ENCODE assay signal across 8 cellular contexts in the genomic region with DNA sequence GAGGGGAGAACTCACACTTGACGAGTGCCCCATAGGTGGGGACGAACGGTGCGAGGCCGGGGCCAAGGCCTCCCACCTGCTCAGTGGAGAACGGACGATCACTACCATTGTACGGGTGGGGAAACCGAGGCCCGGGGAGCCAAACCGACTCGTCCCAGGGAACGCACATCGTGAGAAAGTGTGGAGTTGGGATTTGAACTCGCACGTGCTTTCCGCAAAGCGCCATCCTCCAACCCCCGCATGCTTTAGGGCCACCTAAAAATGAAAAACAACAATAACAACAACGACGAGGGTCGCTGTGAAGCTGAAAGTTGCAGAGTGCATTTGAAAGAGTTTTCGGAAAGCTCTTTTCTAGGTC. TPM values are rescaled to one million over a fixed set of nuclear protein-coding genes. Genes with fewer than 3 reads are reported as not detected.
DNase-seq lines count a peak whose midpoint lies in the region; ATAC-seq, FAIRE-seq and TF ChIP-seq lines count a peak whose summit lies in the region.

No MANE protein-coding gene starts in this region.

- peaks cover 40% of the 10 kb centered on the region for H3K79me2 ChIP-seq in K562 (ENCODE audit: control insufficient read depth, insufficient read depth, low read length)

- ATAC-seq in K562 (no peak), right lobe of liver (no peak), GM19397 (IDR thresholded peaks at IDR 0.05; ENCODE audit: unreplicated experiment) (no peak)

- no peaks in the 10 kb centered on the region for H3K9me3 Mint-ChIP-seq in activated T-cell treated with anti-CD3 and anti-CD28 coated beads, Interleukin-2, amount 50 U/mL, for 24 hours

- CTCF ChIA-PET in K562 (lab: Yijun Ruan, JAX; ENCODE audit: low intra/inter-chr PET ratio): no interaction called here

- FAIRE-seq in K562 (lab: Jason Lieb, UNC): no peak

- H3K4me2 ChIP-seq in K562 (ENCODE audit: insufficient read depth, low read length): peak overlapping the region; percentile 89

- no peaks in the 10 kb centered on the region for H3K27me3 Mint-ChIP-seq in activated T-cell treated with anti-CD3 and anti-CD28 coated beads, Interleukin-2, amount 50 U/mL, for 24 hours

- peak overlapping the region; percentile 96 for H3K27ac Mint-ChIP-seq in activated T-cell treated with anti-CD3 and anti-CD28 coated beads, Interleukin-2, amount 50 U/mL, for 24 hours

- peaks cover 20% of the 10 kb centered on the region; the same call in 1 of the 3 replicates for H3K36me3 ChIP-seq in K562 (ENCODE audit: control insufficient read depth, insufficient read depth, low read length)
- H3K36me3 ChIP-seq in right lobe of liver: no peaks in the 10 kb centered on the region
- no peaks in the 10 kb centered on the region for H3K36me3 ChIP-seq in transverse colon

- no peaks in the 10 kb centered on the region for H3K9me1 ChIP-seq in K562 (ENCODE audit: control insufficient read depth, insufficient read depth, low read length)

- intact Hi-C loops in K562 (cut with micrococcal nuclease) (no loop called here), right lobe of liver (cut with DNase I) (no loop called here), transverse colon (cut with DNase I; ENCODE audit: low total_unique reads) (no loop called here)

- TF ChIP-seq CTCF in K562 (IDR thresholded peaks at IDR 0.05 in 2 of 3, conservative IDR thresholded peaks at IDR 0.05 in 1 of 3; ENCODE audit: insufficient read depth in 2 of 3, low read depth in 1 of 3, low read length in 3 of 3) (no peak), right lobe of liver (IDR thresholded peaks at IDR 0.05) (no peak), transverse colon (IDR thresholded peaks at IDR 0.05) (no peak)

- peaks cover 25 to 68% of the 10 kb centered on the region in 2 experiments; a peak in 4 of 5 replicates for H3K4me1 ChIP-seq in K562 (replicated peaks in 1 of 2; ENCODE audit: control insufficient read depth in 2 of 2, insufficient read depth in 2 of 2, low read length in 2 of 2)
- H3K4me1 ChIP-seq in right lobe of liver: peaks cover 0 to 8% (median 2%) of the 10 kb centered on the region in 4 donors
- H3K4me1 ChIP-seq in transverse colon: peaks cover 23 to 45% (median 38%) of the 10 kb centered on the region in 4 donors

- peaks cover 69% of the 10 kb centered on the region for H3K4me1 Mint-ChIP-seq in activated T-cell treated with anti-CD3 and anti-CD28 coated beads, Interleukin-2, amount 50 U/mL, for 24 hours (ENCODE audit: low read depth)

- peaks cover 42% of the 10 kb centered on the region for H3K36me3 Mint-ChIP-seq in activated T-cell treated with anti-CD3 and anti-CD28 coated beads, Interleukin-2, amount 50 U/mL, for 24 hours (ENCODE audit: low read depth)

- peak overlapping the region; percentile 70 for H3K4me3 ChIP-seq in K562
- peak overlapping the region; percentile 62 to 94 (median 93) for H3K4me3 ChIP-seq in right lobe of liver
- peak overlapping the region; percentile 46 to 99 (median 79) for H3K4me3 ChIP-seq in transverse colon

- BruUV-seq in K562 (replicated peaks; lab: Mats Ljungman, UMichigan): TSS peak; percentile 42

- peak overlapping the region; percentile 78 for H3K27ac ChIP-seq in K562 (ENCODE audit: extremely low read depth, low read depth, low read length)
- peak overlapping the region; percentile 68 to 85 (median 76) for H3K27ac ChIP-seq in right lobe of liver
- H3K27ac ChIP-seq in transverse colon: peak overlapping the region; percentile 82 to 91 (median 87)

- TF ChIP-seq RAD21 in K562 (CRISPR knock-in tag; conservative IDR thresholded peaks at IDR 0.05 in 1 of 2, IDR thresholded peaks at IDR 0.05 in 1 of 2): no peak

- DNase-seq in activated T-cell treated with anti-CD3 and anti-CD28 coated beads, Interleukin-2, amount 50 U/mL, for 24 hours: no peak
- DNase-seq in activated T-cell treated with anti-CD3 and anti-CD28 coated beads for 4 hours: no peak
- no peak for DNase-seq in K562 (ENCODE audit: extremely low read depth in 1 of 4, low spot score in 3 of 4)
- DNase-seq in right lobe of liver: no peak
- no peak for DNase-seq in transverse colon
- DNase-seq in NCI-H446 treated with DMSO at 0.1 percent for 48 hours (lab: John Stamatoyannopoulos, UW): no peak
- DNase-seq in NCI-H1048 (lab: John Stamatoyannopoulos, UW): no peak

- H3K9ac ChIP-seq in K562 (ENCODE audit: insufficient read depth in 1 of 2, low read depth in 2 of 2, low read length in 2 of 2): peak overlapping the region; percentile 76 to 95

- TF ChIP-seq POLR2A in K562 (conservative IDR thresholded peaks at IDR 0.05) (no peak), right lobe of liver (IDR thresholded peaks at IDR 0.05) (no peak), transverse colon (IDR thresholded peaks at IDR 0.05) (no peak)

- H2AFZ ChIP-seq in K562 (ENCODE audit: low read depth, low read length): peak overlapping the region; percentile 77

- TF ChIP-seq EP300 in K562 (IDR thresholded peaks at IDR 0.05; ENCODE audit: low read length) (no peak), transverse colon (IDR thresholded peaks at IDR 0.05; ENCODE audit: low read depth) (no peak)

- in situ Hi-C loops in K562 (cut with MboI): no loop called here
- in situ Hi-C loops in transverse colon (cut with MboI; ENCODE audit: low pct_ligation_motif_present in 1 of 4, low pct_unique_long_range_greater_than_20kb in 1 of 4, low sequenced_read_pairs in 3 of 4): no loop called here

- no peaks in the 10 kb centered on the region for H3K9me3 ChIP-seq in K562 (replicated peaks; ENCODE audit: control insufficient read depth, insufficient read depth, low read depth, low read length)
- no peaks in the 10 kb centered on the region for H3K9me3 ChIP-seq in right lobe of liver
- no peaks in the 10 kb centered on the region for H3K9me3 ChIP-seq in transverse colon

- peak overlapping the region; percentile 97 for H3K4me3 Mint-ChIP-seq in activated T-cell treated with anti-CD3 and anti-CD28 coated beads, Interleukin-2, amount 50 U/mL, for 24 hours

- H3K27me3 ChIP-seq in K562 (ENCODE audit: control insufficient read depth in 2 of 2, insufficient read depth in 2 of 2, low read length in 2 of 2): no peaks in the 10 kb centered on the region
- no peaks in the 10 kb centered on the region for H3K27me3 ChIP-seq in right lobe of liver
- H3K27me3 ChIP-seq in transverse colon: no peaks in the 10 kb centered on the region

- POLR2A ChIA-PET in K562 (lab: Yijun Ruan, JAX): interaction anchor here (0.8 kb wide), 1 partner anchor 10 kb away, joined by 5 read pairs; no protein-coding TSS in a partner anchor

- WGBS in K562 (ENCODE audit: insufficient coverage, low coverage, missing lambda C conversion rate): under 1% methylated on average over 21 of the region's 23 CpGs
- WGBS in right lobe of liver (ENCODE audit: insufficient coverage, low coverage, low lambda C conversion rate, missing lambda C conversion rate): 1% methylated on average over 23 of the region's 23 CpGs
- 0 to 2% methylated on average over 11 to 16 of the region's 23 CpGs for WGBS in transverse colon (ENCODE audit: low coverage in 1 of 2), 2 donors

- H4K20me1 ChIP-seq in K562 (replicated peaks; ENCODE audit: control insufficient read depth, insufficient read depth, low read length): 0 out of 2 replicates have a peak, but pooled peaks cover 7% of the 10 kb centered on the region

RNA-seq across cellular contexts. Expression of gene ARHGEF1, which starts 0.5 kb away (rescaled TPM):
- 190 and 355 TPM in 2 replicates for total RNA-seq in K562 (2011; cell fraction: chromatin; rRNA removed; ENCODE audit: low replicate concordance)
- total RNA-seq in K562 (2011; cell fraction: nucleolus; rRNA removed): 134 and 150 TPM in 2 replicates
- 174 and 273 TPM in 2 replicates for total RNA-seq in K562 (2011; cell fraction: nucleoplasm; rRNA removed)
- total RNA-seq in K562 (2014; rRNA removed): 56.7 and 79.1 TPM in 2 replicates
- 8.3 and 11.2 TPM in 2 replicates for total RNA-seq in K562 (2014; rRNA removed; fragmentation: Illumina TruSeq; extraction: Trizol)
- total RNA-seq in K562 (2015; rRNA removed; fragmentation: Illumina TruSeq; extraction: Trizol): 27.1 and 27.5 TPM in 2 replicates
- total RNA-seq in K562 (2021): 126 and 149 TPM in 2 replicates
- polyA plus RNA-seq in K562 (2011; rRNA removed): 29.8 and 50.5 TPM in 2 replicates
- polyA plus RNA-seq in K562 (2011; cell fraction: cytosol; rRNA removed): 56.0 and 95.1 TPM in 2 replicates
- 165 and 197 TPM in 2 replicates for polyA plus RNA-seq in K562 (2011; cell fraction: nucleus; rRNA removed)
- polyA plus RNA-seq in K562 (2012): 74.3 and 126 TPM in 2 replicates
- 39.8 and 71.1 TPM in 2 replicates for polyA plus RNA-seq in K562 (2014; fragmentation: Illumina TruSeq; extraction: Trizol)
- 1 to 10 TPM; 1.9 to 4.4 TPM for polyA plus RNA-seq in K562 (2014; fragmentation: Nextera tagmentation; extraction: Ambion mirVana)
- polyA plus RNA-seq in K562 (2014; rRNA removed): 86.0 and 112 TPM in 2 replicates
- 15.0 and 21.2 TPM in 2 replicates for polyA minus RNA-seq in K562 (2011; rRNA and poly(A)+ RNA removed)
- 48.5 and 52.9 TPM in 2 replicates for polyA minus RNA-seq in K562 (2011; cell fraction: cytosol; rRNA and poly(A)+ RNA removed)
- polyA minus RNA-seq in K562 (2011; cell fraction: nucleus; rRNA and poly(A)+ RNA removed): 38.0 and 42.7 TPM in 2 replicates
- 10 to 100 TPM; 25.3 to 39.7 (median 30.2) TPM for total RNA-seq in right lobe of liver
- 100 to 1,000 TPM in 2 of 4 donors, 10 to 100 TPM in 2; 64.3 to 215 (median 113) TPM for total RNA-seq in transverse colon

RNA-seq across cellular contexts. Expression of gene CD79A, which starts 6.4 kb away (rescaled TPM):
- total RNA-seq in K562 (2011; cell fraction: chromatin; rRNA removed; ENCODE audit: low replicate concordance): 0.23 TPM in 1 of 2 replicates, not detected in the other
- 0.33 and 0.53 TPM in 2 replicates for total RNA-seq in K562 (2011; cell fraction: nucleolus; rRNA removed)
- not detected in 2 replicates for total RNA-seq in K562 (2011; cell fraction: nucleoplasm; rRNA removed)
- total RNA-seq in K562 (2014; rRNA removed) (not detected in 2 replicates), K562 (2014; rRNA removed; fragmentation: Illumina TruSeq; extraction: Trizol) (not detected in 2 replicates), K562 (2015; rRNA removed; fragmentation: Illumina TruSeq; extraction: Trizol) (0.11 and 0.19 TPM in 2 replicates), K562 (2021) (0.38 and 0.42 TPM in 2 replicates), right lobe of liver (under 1 TPM in 4 of 6 experiments, not detected in 2; 0.18 to 0.71 (median 0.39) TPM), transverse colon (10 to 100 TPM in 1 of 4 donors, 1 to 10 TPM in 2, not detected in 1; 2.3 to 33.0 (median 8.2) TPM)
- polyA plus RNA-seq in K562 (2011; rRNA removed) (0.10 and 0.37 TPM in 2 replicates), K562 (2014; fragmentation: Illumina TruSeq; extraction: Trizol) (0.22 TPM in 1 of 2 replicates, not detected in the other), K562 (2014; fragmentation: Nextera tagmentation; extraction: Ambion mirVana) (under 1 TPM in 1 of 2 experiments, not detected in 1; 0.04 TPM), K562 (2014; rRNA removed) (0.72 TPM in 1 of 2 replicates, not detected in the other)
- polyA plus RNA-seq in K562 (2011; cell fraction: cytosol; rRNA removed): 0.42 and 0.46 TPM in 2 replicates
- 0.17 and 0.28 TPM in 2 replicates for polyA plus RNA-seq in K562 (2011; cell fraction: nucleus; rRNA removed)
- polyA plus RNA-seq in K562 (2012): 0.21 and 0.30 TPM in 2 replicates
- polyA minus RNA-seq in K562 (2011; rRNA and poly(A)+ RNA removed): not detected in 2 replicates
- polyA minus RNA-seq in K562 (2011; cell fraction: cytosol; rRNA and poly(A)+ RNA removed): not detected in 2 replicates
- not detected in 2 replicates for polyA minus RNA-seq in K562 (2011; cell fraction: nucleus; rRNA and poly(A)+ RNA removed)

RNA-seq across cellular contexts. Expression of gene RPS19, which starts 23.4 kb away (rescaled TPM):
- 206 and 366 TPM in 2 replicates for total RNA-seq in K562 (2011; cell fraction: chromatin; rRNA removed; ENCODE audit: low replicate concordance)
- total RNA-seq in K562 (2011; cell fraction: nucleolus; rRNA removed): 541 and 557 TPM in 2 replicates
- 534 and 889 TPM in 2 replicates for total RNA-seq in K562 (2011; cell fraction: nucleoplasm; rRNA removed)
- total RNA-seq in K562 (2014; rRNA removed) (2,281 and 2,654 TPM in 2 replicates), K562 (2014; rRNA removed; fragmentation: Illumina TruSeq; extraction: Trizol) (2,194 and 2,528 TPM in 2 replicates), K562 (2015; rRNA removed; fragmentation: Illumina TruSeq; extraction: Trizol) (2,976 and 3,114 TPM in 2 replicates), K562 (2021) (3,020 and 3,167 TPM in 2 replicates), right lobe of liver (100 to 1,000 TPM; 347 to 556 (median 499) TPM), transverse colon (1,000 to 10,000 TPM in 2 of 4 donors, 100 to 1,000 TPM in 2; 595 to 1,336 (median 1,016) TPM)
- polyA plus RNA-seq in K562 (2011; rRNA removed) (1,964 and 2,381 TPM in 2 replicates), K562 (2014; fragmentation: Illumina TruSeq; extraction: Trizol) (2,057 and 2,080 TPM in 2 replicates), K562 (2014; fragmentation: Nextera tagmentation; extraction: Ambion mirVana) (1,000 to 10,000 TPM; 3,130 to 3,408 TPM), K562 (2014; rRNA removed) (1,986 and 2,747 TPM in 2 replicates)
- 4,557 and 6,735 TPM in 2 replicates for polyA plus RNA-seq in K562 (2011; cell fraction: cytosol; rRNA removed)
- polyA plus RNA-seq in K562 (2011; cell fraction: nucleus; rRNA removed): 550 and 673 TPM in 2 replicates
- 3,411 and 3,853 TPM in 2 replicates for polyA plus RNA-seq in K562 (2012)
- polyA minus RNA-seq in K562 (2011; rRNA and poly(A)+ RNA removed): 324 and 393 TPM in 2 replicates
- polyA minus RNA-seq in K562 (2011; cell fraction: cytosol; rRNA and poly(A)+ RNA removed): 1,276 and 1,752 TPM in 2 replicates
- polyA minus RNA-seq in K562 (2011; cell fraction: nucleus; rRNA and poly(A)+ RNA removed): 176 and 348 TPM in 2 replicates

RNA-seq across cellular contexts. Expression of gene DMRTC2, which starts 38.6 kb away (rescaled TPM):
- total RNA-seq in K562 (2011; cell fraction: chromatin; rRNA removed; ENCODE audit: low replicate concordance): not detected in 2 replicates
- total RNA-seq in K562 (2011; cell fraction: nucleolus; rRNA removed): not detected in 2 replicates
- not detected in 2 replicates for total RNA-seq in K562 (2011; cell fraction: nucleoplasm; rRNA removed)
- total RNA-seq in K562 (2014; rRNA removed) (not detected in 2 replicates), K562 (2014; rRNA removed; fragmentation: Illumina TruSeq; extraction: Trizol) (not detected in 2 replicates), K562 (2015; rRNA removed; fragmentation: Illumina TruSeq; extraction: Trizol) (not detected in 2 replicates), K562 (2021) (not detected in 2 replicates), right lobe of liver (not detected), transverse colon (not detected)
- polyA plus RNA-seq in K562 (2011; rRNA removed) (not detected in 2 replicates), K562 (2014; fragmentation: Illumina TruSeq; extraction: Trizol) (not detected in 2 replicates), K562 (2014; fragmentation: Nextera tagmentation; extraction: Ambion mirVana) (under 1 TPM in 1 of 2 experiments, not detected in 1; 0.03 TPM), K562 (2014; rRNA removed) (0.04 TPM in 1 of 2 replicates, not detected in the other)
- polyA plus RNA-seq in K562 (2011; cell fraction: cytosol; rRNA removed): not detected in 2 replicates
- not detected in 2 replicates for polyA plus RNA-seq in K562 (2011; cell fraction: nucleus; rRNA removed)
- polyA plus RNA-seq in K562 (2012): 0.03 TPM in 1 of 2 replicates, not detected in the other
- not detected in 2 replicates for polyA minus RNA-seq in K562 (2011; rRNA and poly(A)+ RNA removed)
- polyA minus RNA-seq in K562 (2011; cell fraction: cytosol; rRNA and poly(A)+ RNA removed): not detected in 2 replicates
- polyA minus RNA-seq in K562 (2011; cell fraction: nucleus; rRNA and poly(A)+ RNA removed): not detected in 2 replicates

RNA-seq across cellular contexts. Expression of gene LYPD4, which starts 39.0 kb away (rescaled TPM):
- total RNA-seq in K562 (2011; cell fraction: chromatin; rRNA removed; ENCODE audit: low replicate concordance): not detected in 2 replicates
- not detected in 2 replicates for total RNA-seq in K562 (2011; cell fraction: nucleolus; rRNA removed)
- not detected in 2 replicates for total RNA-seq in K562 (2011; cell fraction: nucleoplasm; rRNA removed)
- total RNA-seq in K562 (2014; rRNA removed) (0.29 TPM in 1 of 2 replicates, not detected in the other), K562 (2014; rRNA removed; fragmentation: Illumina TruSeq; extraction: Trizol) (not detected in 2 replicates), K562 (2015; rRNA removed; fragmentation: Illumina TruSeq; extraction: Trizol) (not detected in 2 replicates), K562 (2021) (not detected in 2 replicates), right lobe of liver (not detected), transverse colon (not detected)
- polyA plus RNA-seq in K562 (2011; rRNA removed) (not detected in 2 replicates), K562 (2014; fragmentation: Illumina TruSeq; extraction: Trizol) (not detected in 2 replicates), K562 (2014; fragmentation: Nextera tagmentation; extraction: Ambion mirVana) (under 1 TPM in 1 of 2 experiments, not detected in 1; 0.11 TPM), K562 (2014; rRNA removed) (not detected in 2 replicates)
- 0.06 TPM in 1 of 2 replicates, not detected in the other for polyA plus RNA-seq in K562 (2011; cell fraction: cytosol; rRNA removed)
- not detected in 2 replicates for polyA plus RNA-seq in K562 (2011; cell fraction: nucleus; rRNA removed)
- polyA plus RNA-seq in K562 (2012): 0.04 and 0.78 TPM in 2 replicates
- polyA minus RNA-seq in K562 (2011; rRNA and poly(A)+ RNA removed): not detected in 2 replicates
- not detected in 2 replicates for polyA minus RNA-seq in K562 (2011; cell fraction: cytosol; rRNA and poly(A)+ RNA removed)
- not detected in 2 replicates for polyA minus RNA-seq in K562 (2011; cell fraction: nucleus; rRNA and poly(A)+ RNA removed)
